In genomic region chr4:21067351-21067750, GRCh38 we compare ENCODE assay signal across 8 cellular contexts.
"Had no signal": no experiment of that assay in that cellular context is flagged by ENCODE, and none has a peak within 500 bp of the region (broad histone marks: within the 10 kb centered on the region; RNA-seq: fewer than 3 reads in every experiment).

No MANE protein-coding gene starts in this region.

- H3K27ac ChIP-seq: HL-60 had no signal

- H3K27ac Mint-ChIP-seq: GM23338, HFFc6, IgD-negative memory B cell had no signal

- H3K4me3 ChIP-seq: GM23338, HAP-1 had no signal

- DNase-seq: HFFc6, KBM-7 had no signal

- H3K4me1 ChIP-seq: HAP-1 had no signal

- ATAC-seq: GM23338, HCT116, HepG2 had no signal

- H3K36me3 Mint-ChIP-seq: IgD-negative memory B cell had no signal

- H3K36me3 ChIP-seq: HAP-1 had no signal

- H3K4me1 Mint-ChIP-seq: GM23338, IgD-negative memory B cell had no signal

- H3K4me3 Mint-ChIP-seq: GM23338, HFFc6, IgD-negative memory B cell had no signal

- H3K27me3 Mint-ChIP-seq: IgD-negative memory B cell had no signal

- H3K9me3 ChIP-seq: HAP-1 had no signal
